Comparison of ENCODE assay signal across 8 cellular contexts in the genomic region with DNA sequence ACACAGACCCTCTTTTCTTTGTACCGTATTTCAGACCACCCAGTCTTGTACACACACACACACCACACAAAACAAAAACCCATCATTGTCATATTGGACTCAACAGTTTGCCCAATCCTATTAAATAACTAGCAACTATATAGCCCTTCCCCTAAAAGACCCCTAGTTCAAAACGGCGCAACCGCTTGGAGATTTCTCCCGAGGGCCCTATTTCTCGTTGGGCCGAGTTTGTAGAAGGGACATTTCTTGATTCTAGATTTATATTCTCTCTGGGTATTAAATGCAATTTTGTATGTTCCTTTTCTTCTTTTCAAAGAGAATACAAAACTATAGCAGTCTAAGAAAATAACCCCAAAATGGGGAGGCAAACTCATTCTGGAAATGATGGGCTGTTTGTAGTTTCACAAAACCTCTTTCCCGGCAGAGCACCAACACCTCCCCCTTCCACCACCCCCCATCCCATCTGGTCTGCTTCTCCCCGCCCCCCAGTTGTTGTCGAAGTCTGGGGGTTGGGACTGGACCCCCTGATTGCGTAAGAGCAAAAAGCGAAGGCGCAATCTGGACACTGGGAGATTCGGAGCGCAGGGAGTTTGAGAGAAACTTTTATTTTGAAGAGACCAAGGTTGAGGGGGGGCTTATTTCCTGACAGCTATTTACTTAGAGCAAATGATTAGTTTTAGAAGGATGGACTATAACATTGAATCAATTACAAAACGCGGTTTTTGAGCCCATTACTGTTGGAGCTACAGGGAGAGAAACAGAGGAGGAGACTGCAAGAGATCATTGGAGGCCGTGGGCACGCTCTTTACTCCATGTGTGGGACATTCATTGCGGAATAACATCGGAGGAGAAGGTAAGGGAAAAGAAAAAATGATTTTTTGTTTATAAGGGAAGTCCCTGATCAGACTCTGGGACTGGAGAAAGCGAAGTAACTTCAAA. TPM values are rescaled to one million over a fixed set of nuclear protein-coding genes. Genes with fewer than 3 reads are reported as not detected.
DNase-seq lines count a peak whose midpoint lies in the region; ATAC-seq and TF ChIP-seq lines count a peak whose summit lies in the region.

PDGFRA (plus strand) TSS at position 731 of the 939 bp plus-strand sequence. CDS start 29,476 bp downstream, outside the sequence.

- intact Hi-C loops in activated CD8-positive, alpha-beta T cell treated with anti-CD3 and anti-CD28 coated beads for 36 hours (cut with micrococcal nuclease) = loop anchor here (5.0 kb wide), 2 partner anchors 127 to 322 kb away; partner anchors contain the start of gene GSX2

- no peaks in the 10 kb centered on the region for H3K36me3 ChIP-seq in lung (ENCODE audit: control insufficient read depth in 2 of 2, insufficient read depth in 2 of 2, low read length in 2 of 2)

- H3K36me3 Mint-ChIP-seq in activated CD8-positive, alpha-beta T cell treated with anti-CD3 and anti-CD28 coated beads, Interleukin-2, amount 10 ng/mL, durations not matched to agents 7 days and 5 days (ENCODE audit: low read depth) = peaks cover 3% of the 10 kb centered on the region
- no peaks in the 10 kb centered on the region for H3K36me3 Mint-ChIP-seq in activated CD8-positive, alpha-beta T cell treated with anti-CD3 and anti-CD28 coated beads for 36 hours (ENCODE audit: low read depth)
- peaks cover 7% of the 10 kb centered on the region for H3K36me3 Mint-ChIP-seq in type B pancreatic cell

- H3K4me1 Mint-ChIP-seq in activated CD8-positive, alpha-beta T cell treated with anti-CD3 and anti-CD28 coated beads, Interleukin-2, amount 10 ng/mL, durations not matched to agents 7 days and 5 days (ENCODE audit: low read depth) = peaks cover 47% of the 10 kb centered on the region
- H3K4me1 Mint-ChIP-seq in activated CD8-positive, alpha-beta T cell treated with anti-CD3 and anti-CD28 coated beads for 36 hours (ENCODE audit: low read depth) = peaks cover 36% of the 10 kb centered on the region
- peaks cover 17% of the 10 kb centered on the region for H3K4me1 Mint-ChIP-seq in type B pancreatic cell (ENCODE audit: unreplicated experiment)

- DNase-seq in activated CD8-positive, alpha-beta T cell treated with anti-CD3 and anti-CD28 coated beads, Interleukin-2, amount 10 ng/mL, durations not matched to agents 7 days and 5 days = no peak
- no peak for DNase-seq in activated CD8-positive, alpha-beta T cell treated with anti-CD3 and anti-CD28 coated beads for 36 hours
- DNase-seq in choroid plexus epithelial cell (ENCODE audit: low read depth) (peak; percentile 95), lung (ENCODE audit: low spot score) (peak; percentile 47), type B pancreatic cell (ENCODE audit: extremely low spot score, unreplicated experiment) (no peak), NCI-H345 treated with DMSO at 0.1 percent for 48 hours (lab: John Stamatoyannopoulos, UW; ENCODE audit: unreplicated experiment) (no peak), NCI-H1092 (lab: John Stamatoyannopoulos, UW) (no peak), NCI-H2171 treated with DMSO at 0.1 percent for 48 hours (lab: John Stamatoyannopoulos, UW) (no peak)

- H3K27ac Mint-ChIP-seq in activated CD8-positive, alpha-beta T cell treated with anti-CD3 and anti-CD28 coated beads, Interleukin-2, amount 10 ng/mL, durations not matched to agents 7 days and 5 days = no peak within 1 kb of the TSS
- no peak within 1 kb of the TSS for H3K27ac Mint-ChIP-seq in activated CD8-positive, alpha-beta T cell treated with anti-CD3 and anti-CD28 coated beads for 36 hours
- H3K27ac Mint-ChIP-seq in type B pancreatic cell = peak within 1 kb of the TSS; percentile 72

- CTCF ChIA-PET in activated CD8-positive, alpha-beta T cell treated with anti-CD3 and anti-CD28 coated beads, Interleukin-2, amount 10 ng/mL, durations not matched to agents 7 days and 5 days (lab: Charles Lee) = interaction anchor here (0.7 kb wide), 1 partner anchor 9 kb away, joined by 3 read pairs; no protein-coding TSS in a partner anchor
- CTCF ChIA-PET in activated CD8-positive, alpha-beta T cell treated with anti-CD3 and anti-CD28 coated beads for 36 hours (lab: Charles Lee) = interaction anchor here (0.6 to 5.1 kb wide), 11 partner anchors 10 to 1671 kb away, joined by 3 to 25 read pairs (median 4); no protein-coding TSS in a partner anchor

- peaks cover 7% of the 10 kb centered on the region for H3K27me3 ChIP-seq in lung (ENCODE audit: control insufficient read depth, insufficient read depth)

- H3K27me3 Mint-ChIP-seq in activated CD8-positive, alpha-beta T cell treated with anti-CD3 and anti-CD28 coated beads, Interleukin-2, amount 10 ng/mL, durations not matched to agents 7 days and 5 days (ENCODE audit: low read depth) = peaks cover 82% of the 10 kb centered on the region
- peaks cover 83% of the 10 kb centered on the region for H3K27me3 Mint-ChIP-seq in activated CD8-positive, alpha-beta T cell treated with anti-CD3 and anti-CD28 coated beads for 36 hours
- H3K27me3 Mint-ChIP-seq in type B pancreatic cell = peaks cover 88% of the 10 kb centered on the region

- H3K27ac ChIP-seq in lung (ENCODE audit: low read depth in 1 of 2, low read length in 1 of 2) = peak within 1 kb of the TSS in 1 of 2 donors; percentile 68

- H3K4me3 ChIP-seq in choroid plexus epithelial cell (ENCODE audit: low read depth, low read length) (peak within 1 kb of the TSS; percentile 87), lung (peak within 1 kb of the TSS; percentile 39)

- H3K9me3 ChIP-seq in lung (ENCODE audit: control insufficient read depth in 2 of 2, insufficient read depth in 1 of 2, low read length in 1 of 2) = peaks cover 0 to 4% of the 10 kb centered on the region in 2 donors

- POLR2A ChIA-PET in activated CD8-positive, alpha-beta T cell treated with anti-CD3 and anti-CD28 coated beads, Interleukin-2, amount 10 ng/mL, durations not matched to agents 7 days and 5 days (lab: Charles Lee) = no interaction called here
- POLR2A ChIA-PET in activated CD8-positive, alpha-beta T cell treated with anti-CD3 and anti-CD28 coated beads for 36 hours (lab: Charles Lee) = no interaction called here

- peak within 1 kb of the TSS; percentile 25 for H3K4me3 Mint-ChIP-seq in activated CD8-positive, alpha-beta T cell treated with anti-CD3 and anti-CD28 coated beads, Interleukin-2, amount 10 ng/mL, durations not matched to agents 7 days and 5 days
- no peak within 1 kb of the TSS for H3K4me3 Mint-ChIP-seq in activated CD8-positive, alpha-beta T cell treated with anti-CD3 and anti-CD28 coated beads for 36 hours
- H3K4me3 Mint-ChIP-seq in type B pancreatic cell = peak within 1 kb of the TSS; percentile 90

- no peak for ATAC-seq in activated CD8-positive, alpha-beta T cell treated with anti-CD3 and anti-CD28 coated beads, Interleukin-2, amount 10 ng/mL, durations not matched to agents 7 days and 5 days
- ATAC-seq in activated CD8-positive, alpha-beta T cell treated with anti-CD3 and anti-CD28 coated beads for 36 hours = no peak
- no peak for ATAC-seq in lung (ENCODE audit: insufficient read depth, low FRiP score)

- WGBS in lung, 2 donors = 9 to 12% methylated on average over 22 of the region's 22 CpGs

- no peak for TF ChIP-seq CTCF in activated CD8-positive, alpha-beta T cell treated with anti-CD3 and anti-CD28 coated beads for 36 hours (IDR thresholded peaks at IDR 0.05)
- TF ChIP-seq CTCF in choroid plexus epithelial cell (conservative IDR thresholded peaks at IDR 0.05; ENCODE audit: low read depth, low read length) = no peak
- no peak for TF ChIP-seq CTCF in lung (IDR thresholded peaks at IDR 0.05; ENCODE audit: control extremely low read depth, extremely low read depth)
- no peak for TF ChIP-seq CTCF in type B pancreatic cell (conservative IDR thresholded peaks at IDR 0.05)

- no peaks in the 10 kb centered on the region for H3K9me3 Mint-ChIP-seq in activated CD8-positive, alpha-beta T cell treated with anti-CD3 and anti-CD28 coated beads, Interleukin-2, amount 10 ng/mL, durations not matched to agents 7 days and 5 days (ENCODE audit: insufficient read depth)
- H3K9me3 Mint-ChIP-seq in activated CD8-positive, alpha-beta T cell treated with anti-CD3 and anti-CD28 coated beads for 36 hours = no peaks in the 10 kb centered on the region
- H3K9me3 Mint-ChIP-seq in type B pancreatic cell = peaks cover 5% of the 10 kb centered on the region

- H3K4me1 ChIP-seq in lung (ENCODE audit: control insufficient read depth in 2 of 2, insufficient read depth in 2 of 2, low read length in 2 of 2) = peaks cover 0 to 23% of the 10 kb centered on the region in 2 donors

RNA-seq across cellular contexts. Expression of gene PDGFRA, which starts in this region (rescaled TPM):
- not detected for total RNA-seq in activated CD8-positive, alpha-beta T cell treated with anti-CD3 and anti-CD28 coated beads, Interleukin-2, amount 10 ng/mL, durations not matched to agents 7 days and 5 days
- total RNA-seq in activated CD8-positive, alpha-beta T cell treated with anti-CD3 and anti-CD28 coated beads for 36 hours = not detected
- total RNA-seq in lung = 100 to 1,000 TPM in 1 of 2 donors, 10 to 100 TPM in 1; 79.2 to 151 TPM
- 10 to 100 TPM in 1 of 2 donors, 1 to 10 TPM in 1; 8.1 to 52.1 TPM for polyA plus RNA-seq in lung
- total RNA-seq in type B pancreatic cell (ENCODE audit: low replicate concordance) = 4.8 and 215 TPM in 2 replicates

Comparison
In these comparisons a context has a peak if more than half of its experiments do, and no peak if none do; other contexts are left out.
1. DNase-seq: peak in choroid plexus epithelial cell (single experiment) and lung (single experiment); none in activated CD8-positive, alpha-beta T cell treated with anti-CD3 and anti-CD28 coated beads, Interleukin-2, amount 10 ng/mL, durations not matched to agents 7 days and 5 days (single experiment), activated CD8-positive, alpha-beta T cell treated with anti-CD3 and anti-CD28 coated beads for 36 hours (single experiment), type B pancreatic cell (single experiment), NCI-H345 treated with DMSO at 0.1 percent for 48 hours (single experiment), NCI-H1092 (single experiment) and NCI-H2171 treated with DMSO at 0.1 percent for 48 hours (single experiment).